ENCODE assay signal across 15 cellular contexts in genomic region chr6:18216411-18216810, GRCh38. TPM values are rescaled to one million over a fixed set of nuclear protein-coding genes. Genes with fewer than 3 reads are reported as not detected.
A peak's percentile ranks its signal among the peaks of the same experiment; 100 is the strongest.
DNase-seq lines count a peak whose midpoint lies in the region; ATAC-seq, FAIRE-seq and TF ChIP-seq lines count a peak whose summit lies in the region.
"Had no signal": no experiment of that assay in that cellular context is flagged by ENCODE, and none has a peak within 500 bp of the region (broad histone marks: within the 10 kb centered on the region; RNA-seq: fewer than 3 reads in every experiment).

No MANE protein-coding gene starts in this region.

- H3K4me3 Mint-ChIP-seq in MCF 10A (ENCODE audit: unreplicated experiment): no peak overlapping the region
- H3K4me3 Mint-ChIP-seq in Calu3 (ENCODE audit: low read depth, unreplicated experiment): no peak overlapping the region
- H3K4me3 Mint-ChIP-seq: activated naive CD8-positive, alpha-beta T cell treated with anti-CD3 and anti-CD28 coated beads for 36 hours had no signal

- TF ChIP-seq EP300 in esophagus muscularis mucosa (IDR thresholded peaks at IDR 0.05): no peak

- H3K27ac Mint-ChIP-seq in MCF 10A (ENCODE audit: low read depth, unreplicated experiment): no peak overlapping the region
- no peak overlapping the region for H3K27ac Mint-ChIP-seq in Calu3 (ENCODE audit: unreplicated experiment)

- CTCF ChIA-PET in MCF 10A (lab: Yijun Ruan, JAX): no interaction called here
- CTCF ChIA-PET in Calu3 (lab: Charles Lee): no interaction called here

- peak; percentile 22 for DNase-seq in MCF 10A (ENCODE audit: unreplicated experiment)
- no peak for DNase-seq in breast epithelium (ENCODE audit: low spot score in 2 of 2)
- DNase-seq in NCI-H226: peak; percentile 91
- DNase-seq in esophagus muscularis mucosa (ENCODE audit: extremely low spot score): peak; percentile 7
- DNase-seq in urothelium cell line (ENCODE audit: low spot score): peak; percentile 38
- no peak for DNase-seq in SW480 (ENCODE audit: low spot score)
- no peak for DNase-seq in Calu3
- DNase-seq: activated naive CD8-positive, alpha-beta T cell treated with anti-CD3 and anti-CD28 coated beads for 36 hours; NCI-H1417; ovary; transverse colon had no signal

- no peak overlapping the region for H3K4me3 ChIP-seq in breast epithelium
- H3K4me3 ChIP-seq in esophagus muscularis mucosa: no peak overlapping the region
- H3K4me3 ChIP-seq: ovary, transverse colon had no signal

- ATAC-seq in HG03139 (IDR thresholded peaks at IDR 0.05; ENCODE audit: unreplicated experiment): no peak

- H3K9me3 ChIP-seq in breast epithelium (no peaks in the 10 kb centered on the region), esophagus muscularis mucosa (no peaks in the 10 kb centered on the region)
- H3K9me3 ChIP-seq: ovary, transverse colon had no signal

- no peak for FAIRE-seq in urothelium cell line (lab: Jason Lieb, UNC)
- FAIRE-seq: A204.1, endometrium, islet of Langerhans had no signal

- no peak for TF ChIP-seq CTCF in MCF 10A (IDR thresholded peaks at IDR 0.05; ENCODE audit: unreplicated experiment)
- no peak for TF ChIP-seq CTCF in breast epithelium (IDR thresholded peaks at IDR 0.05)
- no peak for TF ChIP-seq CTCF in esophagus muscularis mucosa (IDR thresholded peaks at IDR 0.05)
- no peak for TF ChIP-seq CTCF in Calu3 (IDR thresholded peaks at IDR 0.05; ENCODE audit: unreplicated experiment)

- H3K27me3 ChIP-seq in breast epithelium (no peaks in the 10 kb centered on the region), esophagus muscularis mucosa (no peaks in the 10 kb centered on the region)
- H3K27me3 ChIP-seq: ovary, transverse colon had no signal

- no TSS peak for BruUV-seq in MCF 10A (replicated peaks; lab: Mats Ljungman, UMichigan)
- BruUV-seq in Calu3 (replicated peaks; lab: Mats Ljungman, UMichigan): no TSS peak

- POLR2A ChIA-PET in MCF 10A (lab: Yijun Ruan, JAX): no interaction called here

- H3K27ac ChIP-seq in breast epithelium: no peak overlapping the region
- H3K27ac ChIP-seq in esophagus muscularis mucosa (replicated peaks in 1 of 4): no peak overlapping the region
- H3K27ac ChIP-seq: ovary, transverse colon had no signal

- H3K36me3 ChIP-seq in breast epithelium: peaks cover 5% of the 10 kb centered on the region
- peaks cover 20 to 68% (median 37%) of the 10 kb centered on the region in 4 donors for H3K36me3 ChIP-seq in esophagus muscularis mucosa
- H3K36me3 ChIP-seq: ovary had no signal

- no peaks in the 10 kb centered on the region for H3K27me3 Mint-ChIP-seq in MCF 10A (ENCODE audit: insufficient read depth, unreplicated experiment)
- H3K27me3 Mint-ChIP-seq in Calu3 (ENCODE audit: unreplicated experiment): no peaks in the 10 kb centered on the region
- H3K27me3 Mint-ChIP-seq: activated naive CD8-positive, alpha-beta T cell treated with anti-CD3 and anti-CD28 coated beads for 36 hours had no signal

- H3K4me1 ChIP-seq in breast epithelium (no peaks in the 10 kb centered on the region), esophagus muscularis mucosa (no peaks in the 10 kb centered on the region)
- H3K4me1 ChIP-seq: transverse colon had no signal

- H3K9me3 Mint-ChIP-seq in MCF 10A (ENCODE audit: unreplicated experiment): no peaks in the 10 kb centered on the region
- H3K9me3 Mint-ChIP-seq in Calu3 (ENCODE audit: low read depth, unreplicated experiment): no peaks in the 10 kb centered on the region
- H3K9me3 Mint-ChIP-seq: activated naive CD8-positive, alpha-beta T cell treated with anti-CD3 and anti-CD28 coated beads for 36 hours had no signal

- H3K36me3 Mint-ChIP-seq in MCF 10A (ENCODE audit: insufficient read depth, unreplicated experiment) (peaks cover 51% of the 10 kb centered on the region), Calu3 (ENCODE audit: insufficient read depth, unreplicated experiment) (peaks cover 14% of the 10 kb centered on the region)

- H3K4me1 Mint-ChIP-seq in MCF 10A (ENCODE audit: insufficient read depth, unreplicated experiment): no peaks in the 10 kb centered on the region
- H3K4me1 Mint-ChIP-seq in Calu3 (ENCODE audit: low read depth, unreplicated experiment): peaks cover 9% of the 10 kb centered on the region

- no peak for TF ChIP-seq POLR2A in breast epithelium (IDR thresholded peaks at IDR 0.05)
- TF ChIP-seq POLR2A in esophagus muscularis mucosa (IDR thresholded peaks at IDR 0.05; ENCODE audit: low read depth): no peak

- 91% methylated on average over 7 of the region's 7 CpGs for WGBS in esophagus muscularis mucosa

- intact Hi-C loops in MCF 10A (cut with micrococcal nuclease) (no loop called here), breast epithelium (cut with DNase I; ENCODE audit: low total_unique reads) (no loop called here), esophagus muscularis mucosa (cut with DNase I) (no loop called here), Calu3 (cut with micrococcal nuclease; ENCODE audit: unreplicated experiment) (no loop called here)

RNA-seq across cellular contexts. Expression of gene DEK, which starts 47.9 kb away (rescaled TPM):
- total RNA-seq in MCF 10A (2022) (118 and 148 TPM in 2 replicates), breast epithelium (100 to 1,000 TPM; 107 to 162 (median 125) TPM), esophagus muscularis mucosa (100 to 1,000 TPM; 134 to 189 (median 142) TPM), Calu3 (2022) (96.2 and 108 TPM in 2 replicates)

Comparison
In these comparisons a context has a peak if more than half of its experiments do, and no peak if none do; other contexts are left out.
1. DNase-seq: peak in MCF 10A (single experiment), NCI-H226 (single experiment), esophagus muscularis mucosa (single experiment) and urothelium cell line (single experiment); none in breast epithelium (0 of 2), SW480 (single experiment) and Calu3 (single experiment).